2 cellular contexts compared by ENCODE assay signal in genomic region chr4:74152841-74153240, GRCh38.
TF ChIP-seq lines count a peak whose summit lies in the region.

No MANE protein-coding gene starts in this region.

TF ChIP-seq in SK-N-SH, 30 proteins besides CTCF, POLR2A, EP300 and RAD21:
- TF ChIP-seq MAX (IDR thresholded peaks at IDR 0.05; ENCODE audit: low read depth), result no peak
- TF ChIP-seq GABPA (IDR thresholded peaks at IDR 0.05; ENCODE audit: low read depth), result no peak
- no peak for TF ChIP-seq TCF12 (IDR thresholded peaks at IDR 0.05)
- no peak for TF ChIP-seq NFIC (IDR thresholded peaks at IDR 0.05; ENCODE audit: borderline replicate concordance)
- no peak for TF ChIP-seq TAF1 (IDR thresholded peaks at IDR 0.05; ENCODE audit: borderline replicate concordance, low read depth, low read length)
- no peak for TF ChIP-seq IRF3 (IDR thresholded peaks at IDR 0.05; ENCODE audit: low read depth, low read length)
- no peak for TF ChIP-seq SIN3A (IDR thresholded peaks at IDR 0.05; ENCODE audit: borderline replicate concordance, low read depth, low read length)
- no peak for TF ChIP-seq USF2 (IDR thresholded peaks at IDR 0.05; ENCODE audit: borderline replicate concordance, low read depth, low read length)
- no peak for TF ChIP-seq REST (IDR thresholded peaks at IDR 0.05; ENCODE audit: low read depth, low read length)
- no peak for TF ChIP-seq FOXJ3 (CRISPR knock-in tag; IDR thresholded peaks at IDR 0.05)
- no peak for TF ChIP-seq ELF1 (IDR thresholded peaks at IDR 0.05)
- TF ChIP-seq POLR2AphosphoS5 (IDR thresholded peaks at IDR 0.05; ENCODE audit: low read depth, low read length), result no peak
- no peak for TF ChIP-seq RCOR1 (IDR thresholded peaks at IDR 0.05; ENCODE audit: low read length)
- TF ChIP-seq GATA2 (CRISPR knock-in tag; IDR thresholded peaks at IDR 0.05), result no peak
TF ChIP-seq in SK-N-SH: peak in this region for 0.

TF ChIP-seq in SK-N-SH treated with all-trans-retinoic acid at 6 μM for 48 hours, 23 proteins besides CTCF, POLR2A, EP300 and RAD21:
- TF ChIP-seq OSR1 (CRISPR knock-in tag; IDR thresholded peaks at IDR 0.05) (no peak), ZNF8 (CRISPR knock-in tag; IDR thresholded peaks at IDR 0.05) (no peak), ISL1 (CRISPR knock-in tag; IDR thresholded peaks at IDR 0.05) (no peak), ZNF70 (CRISPR knock-in tag; IDR thresholded peaks at IDR 0.05) (no peak), ZC3H10 (CRISPR knock-in tag; IDR thresholded peaks at IDR 0.05) (no peak), RARB (CRISPR knock-in tag; IDR thresholded peaks at IDR 0.05) (no peak), PATZ1 (CRISPR knock-in tag; IDR thresholded peaks at IDR 0.05; ENCODE audit: borderline replicate concordance) (no peak), PPARA (CRISPR knock-in tag; IDR thresholded peaks at IDR 0.05; ENCODE audit: borderline replicate concordance) (no peak), TSHZ2 (CRISPR knock-in tag; IDR thresholded peaks at IDR 0.05) (no peak)
